In the genomic region with DNA sequence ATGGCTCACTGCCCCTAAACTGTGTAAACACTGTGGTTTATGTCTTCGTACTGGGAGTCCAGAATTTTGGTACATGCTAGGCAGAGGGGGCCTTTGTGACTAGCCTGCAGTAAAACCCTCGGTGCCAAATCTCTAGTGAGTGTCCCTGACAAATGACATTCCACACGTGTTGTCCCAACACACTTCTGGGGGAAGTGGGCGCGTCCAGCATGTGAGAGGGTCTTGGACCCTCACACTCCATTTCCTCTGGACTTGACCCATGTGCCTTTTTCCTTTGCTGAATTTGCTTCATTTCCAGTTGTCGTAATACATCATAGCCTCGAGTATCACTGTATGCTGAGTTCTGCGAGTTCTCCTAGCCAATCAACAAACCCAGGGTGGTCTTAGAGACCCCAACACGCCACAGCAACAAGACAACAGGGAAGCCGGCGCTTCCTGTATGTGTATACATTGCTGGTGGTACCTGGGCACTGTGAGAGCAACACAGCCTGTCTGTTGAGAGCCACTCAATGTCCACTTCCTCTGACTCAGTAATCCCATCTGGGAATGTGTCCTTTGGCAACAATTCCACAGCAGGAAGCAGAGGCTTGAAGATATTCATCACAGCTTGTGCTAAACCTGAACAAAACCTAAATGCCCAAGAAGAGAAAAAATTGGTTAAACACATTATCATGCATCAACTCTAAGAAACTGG, we compare ENCODE assay signal across 12 cellular contexts. TPM values are rescaled to one million over a fixed set of nuclear protein-coding genes. Genes with fewer than 3 reads are reported as not detected.
A peak's percentile ranks its signal among the peaks of the same experiment; 100 is the strongest.
DNase-seq lines count a peak whose midpoint lies in the region; ATAC-seq, FAIRE-seq and TF ChIP-seq lines count a peak whose summit lies in the region.
"Had no signal": no experiment of that assay in that cellular context is flagged by ENCODE, and none has a peak within 500 bp of the region (broad histone marks: within the 10 kb centered on the region; RNA-seq: fewer than 3 reads in every experiment).

No MANE protein-coding gene starts in this region.

- no peak overlapping the region for H3K9ac ChIP-seq in kidney (ENCODE audit: low read length in 2 of 2)

- H3K4me1 ChIP-seq in kidney (ENCODE audit: control insufficient read depth in 1 of 2, insufficient read depth in 1 of 2, low read depth in 1 of 2, low read length in 2 of 2) = peaks cover 4 to 7% of the 10 kb centered on the region in 2 donors
- H3K4me1 ChIP-seq: BE2C had no signal

- H3K36me3 ChIP-seq in kidney (ENCODE audit: control insufficient read depth in 1 of 2, insufficient read depth in 2 of 2, low read length in 2 of 2) = no peaks in the 10 kb centered on the region
- H3K36me3 ChIP-seq: BE2C, upper lobe of left lung had no signal

- POLR2A ChIA-PET in AG04449 (lab: Yijun Ruan, JAX) = no interaction called here

- no peak for TF ChIP-seq CTCF in AG04449 (IDR thresholded peaks at IDR 0.05; ENCODE audit: insufficient read depth, low read length, missing control alignments)
- TF ChIP-seq CTCF in HFF-Myc (IDR thresholded peaks at IDR 0.05; ENCODE audit: low read depth, low read length, missing control alignments) = no peak
- no peak for TF ChIP-seq CTCF in brain (conservative IDR thresholded peaks at IDR 0.05)
- no peak for TF ChIP-seq CTCF in kidney (IDR thresholded peaks at IDR 0.05; ENCODE audit: borderline replicate concordance, extremely low read depth, insufficient read depth)

- no peaks in the 10 kb centered on the region for H3K36me3 Mint-ChIP-seq in brain
- H3K36me3 Mint-ChIP-seq: activated naive CD8-positive, alpha-beta T cell treated with anti-CD3 and anti-CD28 coated beads for 36 hours had no signal

- no peaks in the 10 kb centered on the region for H3K9me3 Mint-ChIP-seq in brain
- H3K9me3 Mint-ChIP-seq: activated naive CD8-positive, alpha-beta T cell treated with anti-CD3 and anti-CD28 coated beads for 36 hours had no signal

- H3K27ac Mint-ChIP-seq in brain = peak overlapping the region in 3 of 5 experiments; percentile 34 to 49 (median 37)
- H3K27ac Mint-ChIP-seq: activated naive CD8-positive, alpha-beta T cell treated with anti-CD3 and anti-CD28 coated beads for 36 hours had no signal

- peaks cover 40% of the 10 kb centered on the region for H3K4me1 Mint-ChIP-seq in brain

- H3K4me3 ChIP-seq in AG04449 (ENCODE audit: low read depth, low read length) (no peak overlapping the region), HFF-Myc (replicated peaks; ENCODE audit: low read depth, low read length) (no peak overlapping the region), kidney (ENCODE audit: low read length in 2 of 2) (no peak overlapping the region)
- H3K4me3 ChIP-seq: upper lobe of left lung had no signal

- H3K27ac ChIP-seq in kidney (ENCODE audit: low read depth in 2 of 2, low read length in 2 of 2) = no peak overlapping the region

- intact Hi-C loops in kidney (cut with DNase I) = no loop called here

- DNase-seq in AG04449 (ENCODE audit: low read depth, low spot score) (peak; percentile 10), HFF-Myc (ENCODE audit: extremely low read depth, low read depth) (peak; percentile 42), iris pigment epithelial cell (ENCODE audit: low read depth) (peak; percentile 49), kidney (no peak), NOMO-1 treated with DMSO at 0.1 percent for 48 hours (lab: John Stamatoyannopoulos, UW; ENCODE audit: unreplicated experiment) (no peak), SKM-1 treated with dmso at 0.1 percent for 144 hours (lab: John Stamatoyannopoulos, UW; ENCODE audit: unreplicated experiment) (no peak)
- DNase-seq: activated naive CD8-positive, alpha-beta T cell treated with anti-CD3 and anti-CD28 coated beads for 36 hours; BE2C had no signal

- ATAC-seq in HG03439 (IDR thresholded peaks at IDR 0.05; ENCODE audit: unreplicated experiment) = no peak

- FAIRE-seq in kidney (lab: Jason Lieb, UNC) = no peak
- FAIRE-seq: endometrium had no signal

- H3K9me3 ChIP-seq in kidney (ENCODE audit: control insufficient read depth in 1 of 2, low read length in 2 of 2) = no peaks in the 10 kb centered on the region
- H3K9me3 ChIP-seq: BE2C, upper lobe of left lung had no signal

- peak overlapping the region in 2 of 5 experiments; percentile 48 to 61 for H3K4me3 Mint-ChIP-seq in brain
- H3K4me3 Mint-ChIP-seq: activated naive CD8-positive, alpha-beta T cell treated with anti-CD3 and anti-CD28 coated beads for 36 hours had no signal

- peaks cover 24% of the 10 kb centered on the region for H3K27me3 Mint-ChIP-seq in brain
- H3K27me3 Mint-ChIP-seq: activated naive CD8-positive, alpha-beta T cell treated with anti-CD3 and anti-CD28 coated beads for 36 hours had no signal

- CTCF ChIA-PET in AG04449 (lab: Yijun Ruan, JAX) = interaction anchor here (5.5 to 7.0 kb wide), 3 partner anchors 284 to 454 kb away, joined by 69 to 209 read pairs (median 174); no protein-coding TSS in a partner anchor

RNA-seq across cellular contexts. Expression of a gene that starts 26.9 kb away (rescaled TPM):
- polyA plus RNA-seq in brain (ENCODE audit: insufficient read depth, low read depth, low replicate concordance) (4.1 TPM), kidney (ENCODE audit: insufficient read depth, low read depth, low replicate concordance) (28.4 TPM)
- total RNA-seq in kidney = 33.0 TPM

Comparison
In these comparisons a context has a peak if more than half of its experiments do, and no peak if none do; other contexts are left out.
1. DNase-seq: peak in AG04449 (single experiment), HFF-Myc (single experiment) and iris pigment epithelial cell (single experiment); none in kidney (single experiment), NOMO-1 treated with DMSO at 0.1 percent for 48 hours (single experiment) and SKM-1 treated with dmso at 0.1 percent for 144 hours (single experiment).